In genomic region chr7:50397971-50398324, GRCh38 we compare ENCODE assay signal across 16 cellular contexts. TPM values are rescaled to one million over a fixed set of nuclear protein-coding genes. Genes with fewer than 3 reads are reported as not detected.
DNase-seq lines count a peak whose midpoint lies in the region; ATAC-seq and TF ChIP-seq lines count a peak whose summit lies in the region.
"Had no signal": no experiment of that assay in that cellular context is flagged by ENCODE, and none has a peak within 500 bp of the region (broad histone marks: within the 10 kb centered on the region; RNA-seq: fewer than 3 reads in every experiment).

No MANE protein-coding gene starts in this region.

- intact Hi-C loops in ovary (cut with DNase I) = no loop called here

- H3K4me3 Mint-ChIP-seq in activated T-cell treated with anti-CD3 and anti-CD28 coated beads, Interleukin-2, amount 50 U/mL, for 4 hours = peak overlapping the region; percentile 30
- H3K4me3 Mint-ChIP-seq in activated naive CD4-positive, alpha-beta T cell treated with anti-CD3 and anti-CD28 coated beads, Interleukin-2, amount 50 U/mL, for 24 hours = peak overlapping the region; percentile 81
- peak overlapping the region in 1 of 2 donors; percentile 62 for H3K4me3 Mint-ChIP-seq in stimulated activated naive B cell treated with anti-CD40 and anti-IgM and Interleukin-4, amounts not matched to agents 10 μg/mL and 1 μg/mL and 100 μg/mL, for 72 hours

- H3K4me1 ChIP-seq in ovary (ENCODE audit: insufficient read depth) = no peaks in the 10 kb centered on the region

- H3K27ac Mint-ChIP-seq in activated naive CD4-positive, alpha-beta T cell treated with anti-CD3 and anti-CD28 coated beads, Interleukin-2, amount 50 U/mL, for 24 hours = peak overlapping the region; percentile 99
- peak overlapping the region; percentile 94 for H3K27ac Mint-ChIP-seq in stimulated activated naive B cell treated with anti-CD40 and anti-IgM and Interleukin-4, amounts not matched to agents 10 μg/mL and 1 μg/mL and 100 μg/mL, for 72 hours

- no peaks in the 10 kb centered on the region for H3K27me3 Mint-ChIP-seq in activated T-cell treated with anti-CD3 and anti-CD28 coated beads, Interleukin-2, amount 50 U/mL, for 4 hours (ENCODE audit: low read depth)
- H3K27me3 Mint-ChIP-seq in activated naive CD4-positive, alpha-beta T cell treated with anti-CD3 and anti-CD28 coated beads, Interleukin-2, amount 50 U/mL, for 24 hours = no peaks in the 10 kb centered on the region
- no peaks in the 10 kb centered on the region for H3K27me3 Mint-ChIP-seq in stimulated activated naive B cell treated with anti-CD40 and anti-IgM and Interleukin-4, amounts not matched to agents 10 μg/mL and 1 μg/mL and 100 μg/mL, for 72 hours

- peaks cover 77% of the 10 kb centered on the region for H3K4me1 Mint-ChIP-seq in activated T-cell treated with anti-CD3 and anti-CD28 coated beads, Interleukin-2, amount 50 U/mL, for 4 hours (ENCODE audit: low read depth)
- peaks cover 71% of the 10 kb centered on the region for H3K4me1 Mint-ChIP-seq in activated naive CD4-positive, alpha-beta T cell treated with anti-CD3 and anti-CD28 coated beads, Interleukin-2, amount 50 U/mL, for 24 hours
- peaks cover 47 to 74% of the 10 kb centered on the region in 2 donors for H3K4me1 Mint-ChIP-seq in stimulated activated naive B cell treated with anti-CD40 and anti-IgM and Interleukin-4, amounts not matched to agents 10 μg/mL and 1 μg/mL and 100 μg/mL, for 72 hours

- H3K9me3 ChIP-seq in ovary = no peaks in the 10 kb centered on the region
- H3K9me3 ChIP-seq: thoracic aorta had no signal

- H3K4me3 ChIP-seq in ovary = no peak overlapping the region
- H3K4me3 ChIP-seq: thoracic aorta had no signal

- no peaks in the 10 kb centered on the region for H3K27me3 ChIP-seq in ovary

- H3K27ac ChIP-seq in ovary = no peak overlapping the region
- H3K27ac ChIP-seq: thoracic aorta had no signal

- peaks cover 5% of the 10 kb centered on the region for H3K9me3 Mint-ChIP-seq in activated T-cell treated with anti-CD3 and anti-CD28 coated beads, Interleukin-2, amount 50 U/mL, for 4 hours
- H3K9me3 Mint-ChIP-seq in activated naive CD4-positive, alpha-beta T cell treated with anti-CD3 and anti-CD28 coated beads, Interleukin-2, amount 50 U/mL, for 24 hours = peaks cover 6% of the 10 kb centered on the region
- no peaks in the 10 kb centered on the region for H3K9me3 Mint-ChIP-seq in stimulated activated naive B cell treated with anti-CD40 and anti-IgM and Interleukin-4, amounts not matched to agents 10 μg/mL and 1 μg/mL and 100 μg/mL, for 72 hours

- TF ChIP-seq CTCF in ovary (IDR thresholded peaks at IDR 0.05) = no peak

- H3K36me3 Mint-ChIP-seq in activated T-cell treated with anti-CD3 and anti-CD28 coated beads, Interleukin-2, amount 50 U/mL, for 4 hours (ENCODE audit: insufficient read depth) = peaks cover 64% of the 10 kb centered on the region
- peaks cover 41% of the 10 kb centered on the region for H3K36me3 Mint-ChIP-seq in activated naive CD4-positive, alpha-beta T cell treated with anti-CD3 and anti-CD28 coated beads, Interleukin-2, amount 50 U/mL, for 24 hours
- peaks cover 62 to 73% of the 10 kb centered on the region in 2 donors for H3K36me3 Mint-ChIP-seq in stimulated activated naive B cell treated with anti-CD40 and anti-IgM and Interleukin-4, amounts not matched to agents 10 μg/mL and 1 μg/mL and 100 μg/mL, for 72 hours

- TF ChIP-seq EP300 in ovary (IDR thresholded peaks at IDR 0.05) = no peak

- no peaks in the 10 kb centered on the region for H3K36me3 ChIP-seq in ovary
- H3K36me3 ChIP-seq: thoracic aorta had no signal

- ATAC-seq in activated T-cell treated with anti-CD3 and anti-CD28 coated beads, Interleukin-2, amount 50 U/mL, for 4 hours = no peak
- ATAC-seq in HG02763 (IDR thresholded peaks at IDR 0.05; ENCODE audit: unreplicated experiment) = peak; percentile 4
- ATAC-seq in stimulated activated naive B cell treated with anti-CD40 and anti-IgM and Interleukin-4, amounts not matched to agents 10 μg/mL and 1 μg/mL and 100 μg/mL, for 72 hours (replicated peaks) = peak in 1 of 2 donors; percentile 31
- ATAC-seq: PC-3, SK-N-SH treated with all-trans-retinoic acid at 6 μM for 48 hours had no signal

- DNase-seq in activated T-cell treated with anti-CD3 and anti-CD28 coated beads, Interleukin-2, amount 50 U/mL, for 4 hours = no peak
- DNase-seq in activated T-cell treated with anti-CD3 and anti-CD28 coated beads, Interleukin-2, amount 50 U/mL, for 48 hours = no peak
- no peak for DNase-seq in stimulated activated naive B cell treated with anti-CD40 and anti-IgM and Interleukin-4, amounts not matched to agents 10 μg/mL and 1 μg/mL and 100 μg/mL, for 72 hours
- DNase-seq in ovary (no peak), SW 1271 (lab: John Stamatoyannopoulos, UW) (no peak), DMS53 (lab: John Stamatoyannopoulos, UW) (no peak)
- DNase-seq: activated CD4-positive, CD25-positive, alpha-beta regulatory T cell; caudate nucleus; NCI-H446; nucleus accumbens; PC-3; small intestine had no signal

- TF ChIP-seq POLR2A in ovary (IDR thresholded peaks at IDR 0.05) = no peak

- 73 to 88% (median 86%) methylated on average over 1 of the region's 1 CpG for WGBS in ovary, 3 donors

RNA-seq across cellular contexts. Expression of gene FIGNL1, which starts 52.2 kb away (rescaled TPM):
- 10 to 100 TPM; 27.9 to 40.7 (median 35.1) TPM for total RNA-seq in activated T-cell treated with anti-CD3 and anti-CD28 coated beads, Interleukin-2, amount 50 U/mL, for 4 hours
- 10 to 100 TPM in 5 of 7 donors, 1 to 10 TPM in 2; 6.8 to 13.7 (median 11.5) TPM for total RNA-seq in ovary
- 1 to 10 TPM; 6.6 to 9.5 TPM for polyA plus RNA-seq in ovary
